In the genomic region with DNA sequence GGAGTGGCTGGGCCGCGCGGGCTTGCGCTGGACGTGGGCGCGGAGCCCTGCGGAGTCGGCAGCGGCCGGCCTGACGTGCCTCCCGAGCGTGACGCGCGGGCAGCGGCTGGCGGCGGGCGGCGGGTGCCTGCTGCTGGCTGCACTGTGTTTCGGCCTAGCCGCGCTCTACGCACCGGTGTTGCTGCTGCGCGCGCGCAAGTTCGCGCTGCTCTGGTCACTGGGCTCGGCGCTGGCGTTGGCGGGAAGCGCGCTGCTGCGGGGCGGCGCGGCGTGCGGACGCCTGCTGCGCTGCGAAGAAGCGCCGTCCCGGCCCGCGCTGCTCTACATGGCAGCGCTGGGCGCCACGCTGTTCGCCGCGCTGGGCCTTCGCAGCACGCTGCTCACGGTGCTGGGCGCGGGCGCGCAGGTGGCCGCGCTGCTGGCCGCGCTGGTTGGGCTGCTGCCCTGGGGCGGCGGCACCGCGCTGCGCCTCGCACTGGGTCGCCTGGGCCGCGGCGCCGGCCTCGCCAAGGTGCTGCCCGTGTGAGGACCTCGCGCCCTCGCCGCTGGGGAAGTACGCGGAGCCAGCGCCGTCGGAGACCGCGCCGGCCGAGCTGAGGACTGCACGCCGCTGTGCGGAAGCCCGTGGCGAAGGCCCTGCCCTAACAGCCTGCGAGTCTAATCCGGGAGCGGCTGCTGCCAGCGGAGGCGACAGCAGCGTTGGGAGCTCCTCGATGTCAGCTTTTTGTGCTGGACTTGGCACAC, we compare ENCODE assay signal across 8 cellular contexts. TPM values are rescaled to one million over a fixed set of nuclear protein-coding genes. Genes with fewer than 3 reads are reported as not detected.
DNase-seq lines count a peak whose midpoint lies in the region; ATAC-seq and TF ChIP-seq lines count a peak whose summit lies in the region.

No MANE protein-coding gene starts in this region.

- no peak for TF ChIP-seq CTCF in SK-N-SH (IDR thresholded peaks at IDR 0.05)
- peak; percentile 29 to 47 (median 36) for TF ChIP-seq CTCF in transverse colon (IDR thresholded peaks at IDR 0.05)

- H3K4me3 Mint-ChIP-seq in activated naive CD8-positive, alpha-beta T cell: peak overlapping the region; percentile 93

- H2BK12ac ChIP-seq in trophoblast cell (ENCODE audit: low read length): no peak overlapping the region

- H3K79me2 ChIP-seq in SK-N-SH (ENCODE audit: insufficient read depth) (peaks cover 30% of the 10 kb centered on the region), trophoblast cell (ENCODE audit: control insufficient read depth, insufficient read depth, low read length, poor library complexity) (peaks cover 9% of the 10 kb centered on the region)

- H3K27me3 Mint-ChIP-seq in activated naive CD8-positive, alpha-beta T cell: no peaks in the 10 kb centered on the region

- H3K27ac Mint-ChIP-seq in activated naive CD8-positive, alpha-beta T cell: peak overlapping the region; percentile 92

- H3K9me3 ChIP-seq in SK-N-SH: no peaks in the 10 kb centered on the region
- H3K9me3 ChIP-seq in trophoblast cell (ENCODE audit: insufficient read depth, low read depth, low read length): no peaks in the 10 kb centered on the region
- H3K9me3 ChIP-seq in transverse colon: no peaks in the 10 kb centered on the region

- no peaks in the 10 kb centered on the region for H4K20me1 ChIP-seq in SK-N-SH (ENCODE audit: insufficient read depth)

- H2AFZ ChIP-seq in SK-N-SH (ENCODE audit: low read depth) (peak overlapping the region; percentile 82; the same call in 1 of the 2 replicates), trophoblast cell (ENCODE audit: insufficient read depth, low read length, poor library complexity) (peak overlapping the region; percentile 92)

- no peak for TF ChIP-seq RAD21 in SK-N-SH (IDR thresholded peaks at IDR 0.05; ENCODE audit: low read length)

- in situ Hi-C loops in transverse colon (cut with MboI; ENCODE audit: low pct_ligation_motif_present in 1 of 4, low pct_unique_long_range_greater_than_20kb in 1 of 4, low sequenced_read_pairs in 3 of 4): no loop called here

- H3K27me3 ChIP-seq in SK-N-SH (ENCODE audit: insufficient read depth) (no peaks in the 10 kb centered on the region), trophoblast cell (ENCODE audit: insufficient read depth, low read length) (no peaks in the 10 kb centered on the region), transverse colon (no peaks in the 10 kb centered on the region)

- H3K18ac ChIP-seq in trophoblast cell (ENCODE audit: low read length): peak overlapping the region; percentile 78

- peak overlapping the region; percentile 93 for H2BK5ac ChIP-seq in trophoblast cell (ENCODE audit: low read depth, low read length, poor library complexity)

- H4K91ac ChIP-seq in trophoblast cell (ENCODE audit: low read depth, low read length): peak overlapping the region; percentile 88

- peak overlapping the region; percentile 75 for H3K9ac ChIP-seq in SK-N-SH
- H3K9ac ChIP-seq in trophoblast cell (ENCODE audit: low read length): peak overlapping the region; percentile 96

- peak overlapping the region; percentile 92 for H4K12ac ChIP-seq in trophoblast cell (ENCODE audit: low read depth, low read length)

- DNase-seq in HCEC 1CT (peak; percentile 60), M059J (ENCODE audit: low read depth) (peak; percentile 74), SK-N-SH (peak; percentile 87), Right ventricle myocardium superior (peak; percentile 89), trophoblast cell (peak; percentile 84 to 85), transverse colon (peak; percentile 85)

- peaks cover 24% of the 10 kb centered on the region for H3F3A ChIP-seq in SK-N-SH (replicated peaks; ENCODE audit: insufficient read depth)

- H2BK120ac ChIP-seq in trophoblast cell (ENCODE audit: insufficient read depth, low read length, poor library complexity): peak overlapping the region; percentile 84

- H3K4me2 ChIP-seq in SK-N-SH (peak overlapping the region; percentile 97), trophoblast cell (ENCODE audit: low read length) (peak overlapping the region; percentile 98)

- H4K8ac ChIP-seq in trophoblast cell (ENCODE audit: low read depth, low read length): peak overlapping the region; percentile 94

- peak overlapping the region; percentile 15 for H2AK5ac ChIP-seq in trophoblast cell (ENCODE audit: low read length)

- TF ChIP-seq POLR2A in transverse colon (IDR thresholded peaks at IDR 0.05): peak; percentile 66

- H3K36me3 ChIP-seq in SK-N-SH (replicated peaks in 1 of 2; ENCODE audit: control insufficient read depth in 1 of 2, insufficient read depth in 2 of 2, low read length in 1 of 2) (peaks cover 27 to 43% of the 10 kb centered on the region in 2 experiments), trophoblast cell (ENCODE audit: control insufficient read depth in 1 of 2, insufficient read depth in 2 of 2, low read length in 2 of 2) (peaks cover 9 to 10% of the 10 kb centered on the region in 2 experiments), transverse colon (peaks cover 0 to 8% (median 3%) of the 10 kb centered on the region in 4 donors)

- CTCF ChIA-PET in SK-N-SH (lab: Yijun Ruan, JAX): interaction anchor here (0.7 to 4.8 kb wide), 6 partner anchors 13 to 505 kb away, joined by 3 to 19 read pairs (median 3); no protein-coding TSS in a partner anchor

- TF ChIP-seq EP300 in SK-N-SH (IDR thresholded peaks at IDR 0.05; ENCODE audit: borderline replicate concordance in 1 of 2, low read depth in 1 of 2, low read length in 1 of 2) (no peak), transverse colon (IDR thresholded peaks at IDR 0.05; ENCODE audit: low read depth) (no peak)

- peaks cover 12% of the 10 kb centered on the region for H3K36me3 Mint-ChIP-seq in activated naive CD8-positive, alpha-beta T cell

- intact Hi-C loops in Right ventricle myocardium superior (cut with DNase I) (no loop called here), transverse colon (cut with DNase I; ENCODE audit: low total_unique reads) (loop anchor here (1.0 kb wide), 1 partner anchor 62 kb away; no protein-coding TSS in a partner anchor)

- H3K4ac ChIP-seq in trophoblast cell (ENCODE audit: low read depth, low read length): peak overlapping the region; percentile 57

- peaks cover 6 to 22% of the 10 kb centered on the region in 2 experiments; a peak in 3 of 4 replicates for H3K4me1 ChIP-seq in SK-N-SH (ENCODE audit: control insufficient read depth in 1 of 2, insufficient read depth in 2 of 2, low read depth in 1 of 2, low read length in 1 of 2)
- H3K4me1 ChIP-seq in trophoblast cell (ENCODE audit: control insufficient read depth in 1 of 2, insufficient read depth in 2 of 2, low read length in 2 of 2): peaks cover 5 to 10% of the 10 kb centered on the region in 2 experiments
- H3K4me1 ChIP-seq in transverse colon: peaks cover 11 to 35% (median 20%) of the 10 kb centered on the region in 4 donors

- no peaks in the 10 kb centered on the region for H3K9me2 ChIP-seq in SK-N-SH

- H3K27ac ChIP-seq in SK-N-SH (ENCODE audit: low read depth in 2 of 2, low read length in 1 of 2) (peak overlapping the region; percentile 64 to 95), trophoblast cell (ENCODE audit: low read depth, low read length) (peak overlapping the region; percentile 92), transverse colon (peak overlapping the region; percentile 93 to 99 (median 96))

- no peaks in the 10 kb centered on the region for H3K9me3 Mint-ChIP-seq in activated naive CD8-positive, alpha-beta T cell (ENCODE audit: low read depth)

- peak; percentile 66 for ATAC-seq in Right ventricle myocardium superior (ENCODE audit: poor library complexity)

- peaks cover 44% of the 10 kb centered on the region for H3K4me1 Mint-ChIP-seq in activated naive CD8-positive, alpha-beta T cell (ENCODE audit: low read depth)

- peak overlapping the region; percentile 98 for H3K14ac ChIP-seq in trophoblast cell (ENCODE audit: low read length)

- 1% methylated on average over 9 of the region's 108 CpGs for whole genome bisulfite sequencing in SK-N-SH (ENCODE audit: low lambda C conversion rate)
- no CpG with 5 or more reads among the region's 108 CpGs for WGBS in trophoblast cell (ENCODE audit: extremely low coverage, insufficient coverage, insufficient read length)
- 1% methylated on average over 57 of the region's 108 CpGs; no CpG with 5 or more reads in 1 of the 2 donors for WGBS in transverse colon (ENCODE audit: low coverage in 1 of 2), 2 donors

- POLR2A ChIA-PET in SK-N-SH (lab: Yijun Ruan, JAX): interaction anchor here (0.7 to 1.3 kb wide), 8 partner anchors 9 to 293 kb away, joined by 3 to 7 read pairs (median 4); a partner anchor contains a TSS

- H3K23ac ChIP-seq in trophoblast cell (ENCODE audit: low read length): no peak overlapping the region

- H3K4me3 ChIP-seq in GM08714 (ENCODE audit: low read length) (peak overlapping the region; percentile 91), SK-N-SH (ENCODE audit: low read depth in 2 of 2, low read length in 1 of 2) (peak overlapping the region; percentile 60 to 81), trophoblast cell (ENCODE audit: low read depth, low read length) (peak overlapping the region; percentile 92), transverse colon (peak overlapping the region; percentile 55 to 89 (median 67))

- peaks cover 10% of the 10 kb centered on the region for H3K79me1 ChIP-seq in trophoblast cell (ENCODE audit: low read length)

TF ChIP-seq in SK-N-SH, 30 proteins besides CTCF, POLR2A, EP300 and RAD21 (continues in another document):
- TF ChIP-seq ELF1 (IDR thresholded peaks at IDR 0.05) (no peak), EZH2phosphoT487 (IDR thresholded peaks at IDR 0.05; ENCODE audit: borderline replicate concordance, low read depth) (no peak)

RNA-seq across cellular contexts. Expression of a gene that starts 0.5 kb away (rescaled TPM):
- 5.3 and 5.6 TPM in 2 replicates for total RNA-seq in M059J (2014; rRNA removed; shearing (Covaris generic))
- 3.2 and 3.9 TPM in 2 replicates for polyA plus RNA-seq in SK-N-SH (2012; rRNA removed)
- 3.9 and 4.8 TPM in 2 replicates for polyA plus RNA-seq in SK-N-SH (2012; cell fraction: cytosol; rRNA removed)
- polyA plus RNA-seq in SK-N-SH (2012; cell fraction: nucleus; rRNA removed): 1.5 and 2.2 TPM in 2 replicates
- 3.2 TPM for total RNA-seq in Right ventricle myocardium superior
- 5.4 and 6.1 TPM in 2 replicates for polyA plus RNA-seq in trophoblast cell (2013)
- total RNA-seq in transverse colon: 10 to 100 TPM in 1 of 4 donors, 1 to 10 TPM in 3; 6.8 to 13.7 (median 8.3) TPM

RNA-seq across cellular contexts. Expression of a gene that starts 26.5 kb away (rescaled TPM):
- 0.30 and 2.0 TPM in 2 replicates for total RNA-seq in M059J (2014; rRNA removed; shearing (Covaris generic))
- 2.2 and 2.7 TPM in 2 replicates for polyA plus RNA-seq in SK-N-SH (2012; rRNA removed)
- 1.3 and 1.8 TPM in 2 replicates for polyA plus RNA-seq in SK-N-SH (2012; cell fraction: cytosol; rRNA removed)
- polyA plus RNA-seq in SK-N-SH (2012; cell fraction: nucleus; rRNA removed): 13.9 and 22.5 TPM in 2 replicates
- 237 TPM for total RNA-seq in Right ventricle myocardium superior
- 14.6 and 16.2 TPM in 2 replicates for polyA plus RNA-seq in trophoblast cell (2013)
- 100 to 1,000 TPM in 2 of 4 donors, 10 to 100 TPM in 2; 34.5 to 198 (median 91.3) TPM for total RNA-seq in transverse colon

RNA-seq across cellular contexts. Expression of a gene that starts 55.9 kb away (rescaled TPM):
- 0.07 TPM in 1 of 2 replicates, not detected in the other for total RNA-seq in M059J (2014; rRNA removed; shearing (Covaris generic))
- polyA plus RNA-seq in SK-N-SH (2012; rRNA removed): 0.03 TPM in 1 of 2 replicates, not detected in the other
- not detected in 2 replicates for polyA plus RNA-seq in SK-N-SH (2012; cell fraction: cytosol; rRNA removed)
- not detected in 2 replicates for polyA plus RNA-seq in SK-N-SH (2012; cell fraction: nucleus; rRNA removed)
- total RNA-seq in Right ventricle myocardium superior (not detected), transverse colon (under 1 TPM in 1 of 4 donors, not detected in 3; 0.14 TPM)
- 0.25 and 0.33 TPM in 2 replicates for polyA plus RNA-seq in trophoblast cell (2013)

Comparison
In these comparisons a context has a peak if more than half of its experiments do, and no peak if none do; other contexts are left out.
1. Peak in every context shown above with its lines: DNase-seq, ATAC-seq, H3K4me3 ChIP-seq and H3K27ac ChIP-seq.
2. RNA of a gene that starts 26.5 kb away (total RNA-seq): 237 TPM in Right ventricle myocardium superior (single experiment) and 34.5 to 198 TPM in transverse colon; 0.30 to 2.0 TPM in M059J; every median in the first group is over 10 times any median in the second.